9 cellular contexts compared by ENCODE assay signal in the genomic region with DNA sequence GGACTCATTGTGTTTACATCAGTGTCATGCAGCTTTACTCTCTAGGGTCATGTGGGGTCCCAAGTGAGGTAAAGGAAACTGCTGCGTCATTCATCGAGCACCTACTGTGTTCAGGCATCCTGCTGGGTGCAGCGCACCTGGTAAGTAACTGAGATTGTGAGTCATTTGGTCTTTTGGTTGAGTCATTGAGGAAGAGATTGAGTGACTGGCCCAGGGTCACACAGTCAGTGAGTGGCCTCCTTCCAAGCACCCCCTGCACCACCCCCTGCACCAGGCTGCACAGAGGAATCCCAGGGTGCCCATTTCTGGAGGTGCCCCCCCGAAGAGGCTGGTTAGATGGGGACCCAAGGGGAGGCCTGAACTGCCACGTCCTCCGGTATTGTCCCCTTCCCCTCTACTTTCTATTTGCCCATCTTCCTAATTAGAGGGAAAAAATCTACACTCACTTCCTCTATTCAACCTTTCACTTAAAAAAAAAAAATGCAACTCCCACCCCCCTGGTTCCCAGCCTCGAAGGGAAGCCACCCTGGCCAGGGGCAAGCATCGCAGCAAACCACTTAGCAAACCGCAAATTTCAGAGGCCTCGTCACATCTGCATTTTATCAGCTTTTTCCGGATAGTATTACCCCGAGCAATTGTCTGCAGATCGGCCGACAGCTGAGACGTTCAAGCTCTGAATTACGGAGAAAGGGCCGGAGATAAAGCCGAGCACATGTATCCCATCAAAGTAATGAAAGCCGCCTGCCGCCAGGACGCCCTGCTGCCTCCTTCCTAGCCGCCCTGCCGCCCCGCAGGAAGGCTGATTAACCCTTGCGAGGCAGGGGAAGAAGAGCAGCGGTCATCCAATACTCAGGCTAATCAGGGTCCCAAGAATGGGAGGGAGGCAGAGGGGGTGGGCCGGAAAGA.
DNase-seq lines count a peak whose midpoint lies in the region; ATAC-seq and TF ChIP-seq lines count a peak whose summit lies in the region.
"Had no signal": no experiment of that assay in that cellular context is flagged by ENCODE, and none has a peak within 500 bp of the region (broad histone marks: within the 10 kb centered on the region; RNA-seq: fewer than 3 reads in every experiment).

No MANE protein-coding gene starts in this region.

- ATAC-seq in GM18861 (IDR thresholded peaks at IDR 0.05; ENCODE audit: unreplicated experiment): peak; percentile 92
- peak; percentile 96 for ATAC-seq in HG02938 (IDR thresholded peaks at IDR 0.05; ENCODE audit: unreplicated experiment)

- H3K4me3 Mint-ChIP-seq in CD14-positive monocyte: peak overlapping the region in 1 of 2 donors; percentile 77

- 0 out of 2 replicates have a peak overlapping the region, but pooled peaks have one; percentile 4 for H3K4me3 ChIP-seq in AG04449 (ENCODE audit: low read depth, low read length)
- no peak overlapping the region for H3K4me3 ChIP-seq in fibroblast of the aortic adventitia (ENCODE audit: low read depth, low read length)
- H3K4me3 ChIP-seq in prostate gland: no peak overlapping the region

- peaks cover 3 to 12% (median 7%) of the 10 kb centered on the region in 7 donors for H3K9me3 Mint-ChIP-seq in CD14-positive monocyte

- H3K4me1 Mint-ChIP-seq in CD14-positive monocyte: peaks cover 8% of the 10 kb centered on the region

- TF ChIP-seq POLR2A in prostate gland (IDR thresholded peaks at IDR 0.05): no peak

- CTCF ChIA-PET in AG04449 (lab: Yijun Ruan, JAX): interaction anchor here (0.9 to 2.0 kb wide), 3 partner anchors 10 to 51 kb away, joined by 3 to 5 read pairs (median 5); no protein-coding TSS in a partner anchor
- CTCF ChIA-PET in RWPE1 (lab: Yijun Ruan, JAX): no interaction called here

- no peaks in the 10 kb centered on the region for H3K9me3 ChIP-seq in prostate gland

- POLR2A ChIA-PET in AG04449 (lab: Yijun Ruan, JAX) (no interaction called here), RWPE1 (lab: Yijun Ruan, JAX; ENCODE audit: low non-redundant PET) (no interaction called here)

- no peak overlapping the region for H3K27ac Mint-ChIP-seq in CD14-positive monocyte

- WGBS in prostate gland: 42% methylated on average over 27 of the region's 27 CpGs

- TF ChIP-seq CTCF in AG04449 (IDR thresholded peaks at IDR 0.05; ENCODE audit: insufficient read depth, low read length, missing control alignments) (no peak), RWPE1 (conservative IDR thresholded peaks at IDR 0.05; ENCODE audit: low read depth) (no peak), fibroblast of the aortic adventitia (IDR thresholded peaks at IDR 0.05; ENCODE audit: insufficient read depth, low read length) (no peak), CD14-positive monocyte (IDR thresholded peaks at IDR 0.05) (no peak), prostate gland (IDR thresholded peaks at IDR 0.05) (no peak)

- peaks cover 16 to 33% (median 20%) of the 10 kb centered on the region in 3 donors for H3K27me3 Mint-ChIP-seq in CD14-positive monocyte (ENCODE audit: low read depth in 3 of 3)

- no peak overlapping the region for H3K27ac ChIP-seq in RWPE1
- no peak overlapping the region for H3K27ac ChIP-seq in prostate gland
- H3K27ac ChIP-seq: HL-60 had no signal

- H3K36me3 Mint-ChIP-seq in CD14-positive monocyte: no peaks in the 10 kb centered on the region

- DNase-seq in AG04449 (ENCODE audit: low read depth, low spot score): no peak
- DNase-seq in RWPE1 (ENCODE audit: low spot score): peak; percentile 19
- DNase-seq in fibroblast of the aortic adventitia (ENCODE audit: low read depth): peak; percentile 76
- DNase-seq in NCI-H128 (lab: John Stamatoyannopoulos, UW; ENCODE audit: unreplicated experiment): no peak
- no peak for DNase-seq in CD14-positive monocyte (ENCODE audit: low spot score)
- no peak for DNase-seq in prostate gland (ENCODE audit: low spot score)

- intact Hi-C loops in CD14-positive monocyte (cut with micrococcal nuclease) (no loop called here), prostate gland (cut with DNase I) (no loop called here)

- H3K27me3 ChIP-seq in prostate gland (replicated peaks; ENCODE audit: insufficient read depth): no peaks in the 10 kb centered on the region

- H3K4me1 ChIP-seq in prostate gland (replicated peaks): no peaks in the 10 kb centered on the region

- no peaks in the 10 kb centered on the region for H3K36me3 ChIP-seq in prostate gland

Comparison
In these comparisons a context has a peak if more than half of its experiments do, and no peak if none do; other contexts are left out.
1. DNase-seq: peak in RWPE1 (single experiment) and fibroblast of the aortic adventitia (single experiment); none in AG04449 (single experiment), NCI-H128 (single experiment), CD14-positive monocyte (single experiment) and prostate gland (single experiment).